1 cellular context compared by ENCODE assay signal in genomic region chr17:40862985-40863733, GRCh38.
TF ChIP-seq lines count a peak whose summit lies in the region.

No MANE protein-coding gene starts in this region.

TF ChIP-seq in HepG2, 621 proteins besides CTCF, POLR2A, EP300 and RAD21 (continued from another document and continues in another):
- TF ChIP-seq MYPOP (CRISPR knock-in tag; IDR thresholded peaks at IDR 0.05) (no peak), KDM2A (CRISPR knock-in tag; IDR thresholded peaks at IDR 0.05; ENCODE audit: borderline replicate concordance, low read depth) (peak; percentile 73; the same call in 1 of the 2 replicates), GATAD1 (CRISPR knock-in tag; IDR thresholded peaks at IDR 0.05) (0 out of 2 replicates have a peak, but pooled peaks have one; percentile 17), DRAP1 (CRISPR knock-in tag; IDR thresholded peaks at IDR 0.05) (no peak; the same call in 1 of the 2 replicates), SNAPC2 (CRISPR knock-in tag; IDR thresholded peaks at IDR 0.05) (no peak), ZNF710 (CRISPR knock-in tag; IDR thresholded peaks at IDR 0.05; ENCODE audit: borderline replicate concordance) (no peak), ZNF75D (CRISPR knock-in tag; IDR thresholded peaks at IDR 0.05; ENCODE audit: borderline replicate concordance) (no peak), HHEX (CRISPR knock-in tag; IDR thresholded peaks at IDR 0.05) (no peak), IKZF5 (CRISPR knock-in tag; IDR thresholded peaks at IDR 0.05) (peak; percentile 32; the same call in 1 of the 2 replicates), ZFY (CRISPR knock-in tag; IDR thresholded peaks at IDR 0.05) (no peak), NFAT5 (CRISPR knock-in tag; IDR thresholded peaks at IDR 0.05) (no peak), CC2D1A (CRISPR knock-in tag; IDR thresholded peaks at IDR 0.05) (no peak), ZNF354B (CRISPR knock-in tag; IDR thresholded peaks at IDR 0.05) (no peak), PHB2 (IDR thresholded peaks at IDR 0.05; ENCODE audit: partially characterized antibody) (no peak), BCL6 (CRISPR knock-in tag; IDR thresholded peaks at IDR 0.05) (no peak), ZNF337 (CRISPR knock-in tag; IDR thresholded peaks at IDR 0.05; ENCODE audit: borderline replicate concordance, low read depth) (no peak), ZNF256 (CRISPR knock-in tag; conservative IDR thresholded peaks at IDR 0.05) (no peak), ZNF619 (CRISPR knock-in tag; IDR thresholded peaks at IDR 0.05) (no peak), ETV5 (CRISPR knock-in tag; IDR thresholded peaks at IDR 0.05; ENCODE audit: borderline replicate concordance) (0 out of 2 replicates have a peak, but pooled peaks have one; percentile 19), ZNF317 (CRISPR knock-in tag; IDR thresholded peaks at IDR 0.05) (no peak), NFRKB (IDR thresholded peaks at IDR 0.05) (no peak), NFE2 (CRISPR knock-in tag; IDR thresholded peaks at IDR 0.05) (no peak), HNF1B (CRISPR knock-in tag; IDR thresholded peaks at IDR 0.05) (0 out of 2 replicates have a peak, but pooled peaks have one; percentile 55), CSRNP1 (CRISPR knock-in tag; IDR thresholded peaks at IDR 0.05) (no peak), ZNF562 (CRISPR knock-in tag; IDR thresholded peaks at IDR 0.05; ENCODE audit: borderline replicate concordance) (no peak), ESRRA (CRISPR knock-in tag; IDR thresholded peaks at IDR 0.05; ENCODE audit: low read depth) (0 out of 2 replicates have a peak, but pooled peaks have one; percentile 47), ZNF143 (CRISPR knock-in tag; IDR thresholded peaks at IDR 0.05) (no peak), SOX5 (CRISPR knock-in tag; IDR thresholded peaks at IDR 0.05; ENCODE audit: borderline replicate concordance) (no peak), FOXP1 (IDR thresholded peaks at IDR 0.05) (no peak), FOXP1 (CRISPR knock-in tag; IDR thresholded peaks at IDR 0.05) (no peak), TAF15 (IDR thresholded peaks at IDR 0.05; ENCODE audit: low read depth, low read length, poor library complexity, severe bottlenecking) (no peak), PHF5A (CRISPR knock-in tag; IDR thresholded peaks at IDR 0.05; ENCODE audit: low read depth, unreplicated experiment) (no peak), PATZ1 (CRISPR knock-in tag; IDR thresholded peaks at IDR 0.05) (no peak), GTF3A (CRISPR knock-in tag; conservative IDR thresholded peaks at IDR 0.05) (no peak), TEF (CRISPR knock-in tag; IDR thresholded peaks at IDR 0.05) (no peak), ETV6 (CRISPR knock-in tag; conservative IDR thresholded peaks at IDR 0.05) (no peak), MEIS2 (CRISPR knock-in tag; IDR thresholded peaks at IDR 0.05) (no peak), ZNF547 (CRISPR knock-in tag; IDR thresholded peaks at IDR 0.05) (no peak), MZF1 (CRISPR knock-in tag; IDR thresholded peaks at IDR 0.05; ENCODE audit: borderline replicate concordance) (no peak), ZNF691 (CRISPR knock-in tag; IDR thresholded peaks at IDR 0.05; ENCODE audit: borderline replicate concordance, low read depth) (peak; percentile 81; the same call in 1 of the 2 replicates), ELF4 (CRISPR knock-in tag; IDR thresholded peaks at IDR 0.05; ENCODE audit: borderline replicate concordance) (no peak), HMG20B (CRISPR knock-in tag; conservative IDR thresholded peaks at IDR 0.05) (no peak), EED (CRISPR knock-in tag; IDR thresholded peaks at IDR 0.05) (no peak), ZNF367 (CRISPR knock-in tag; IDR thresholded peaks at IDR 0.05; ENCODE audit: borderline replicate concordance) (no peak), NFE2L2 (IDR thresholded peaks at IDR 0.05; ENCODE audit: low read length) (no peak), NFYC (CRISPR knock-in tag; IDR thresholded peaks at IDR 0.05) (no peak), PBX3 (CRISPR knock-in tag; IDR thresholded peaks at IDR 0.05; ENCODE audit: borderline replicate concordance) (no peak), DMAP1 (CRISPR knock-in tag; IDR thresholded peaks at IDR 0.05) (no peak), NPAS2 (CRISPR knock-in tag; IDR thresholded peaks at IDR 0.05; ENCODE audit: borderline replicate concordance) (no peak), ZNF432 (CRISPR knock-in tag; IDR thresholded peaks at IDR 0.05; ENCODE audit: borderline replicate concordance) (no peak), KLF12 (CRISPR knock-in tag; IDR thresholded peaks at IDR 0.05; ENCODE audit: borderline replicate concordance) (no peak), ATF1 (CRISPR knock-in tag; IDR thresholded peaks at IDR 0.05) (no peak), REL (CRISPR knock-in tag; conservative IDR thresholded peaks at IDR 0.05) (no peak)
